ENCODE assay signal across 9 cellular contexts in the genomic region with DNA sequence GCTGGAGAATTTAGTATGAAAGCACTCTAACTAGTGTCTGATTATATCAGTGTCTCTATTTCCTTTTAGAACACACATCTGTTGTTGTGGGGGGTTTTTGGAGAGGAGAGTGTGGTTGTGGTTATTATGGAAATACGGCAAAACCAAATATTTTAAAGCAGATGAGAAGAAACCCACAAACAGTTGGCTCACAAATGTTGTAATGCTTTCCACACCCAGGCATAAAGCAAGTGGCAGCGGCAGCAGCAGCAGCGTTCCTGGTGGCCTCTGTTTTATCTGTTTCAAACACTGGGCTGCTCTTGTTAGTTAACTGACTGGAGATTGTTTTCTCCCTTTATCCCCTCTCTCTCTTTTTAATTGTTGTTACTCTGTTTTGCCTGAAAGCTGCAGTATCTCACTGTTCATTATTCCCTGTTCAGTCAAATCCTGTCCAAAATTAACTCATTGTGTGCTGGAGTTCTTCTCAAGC.
A peak's percentile ranks its signal among the peaks of the same experiment; 100 is the strongest.
DNase-seq lines count a peak whose midpoint lies in the region; ATAC-seq, FAIRE-seq and TF ChIP-seq lines count a peak whose summit lies in the region.
"Had no signal": no experiment of that assay in that cellular context is flagged by ENCODE, and none has a peak within 500 bp of the region (broad histone marks: within the 10 kb centered on the region; RNA-seq: fewer than 3 reads in every experiment).

No MANE protein-coding gene starts in this region.

- no peaks in the 10 kb centered on the region for H3K36me3 ChIP-seq in neural progenitor cell

- peaks cover 2% of the 10 kb centered on the region for H3K27me3 Mint-ChIP-seq in neural progenitor cell (ENCODE audit: insufficient read depth, low read depth)

- H3K79me2 ChIP-seq in neural progenitor cell (ENCODE audit: low read depth) = peaks cover 4% of the 10 kb centered on the region

- TF ChIP-seq POLR2A in GM12891 (IDR thresholded peaks at IDR 0.05; ENCODE audit: low read depth, low read length) (no peak), erythroblast (IDR thresholded peaks at IDR 0.05; ENCODE audit: low read length) (no peak)

- peak overlapping the region; percentile 39 for H3K4me3 Mint-ChIP-seq in neural progenitor cell

- DNase-seq in GM12891 (ENCODE audit: insufficient read length, low spot score) (no peak), LHCN-M2 (ENCODE audit: low read depth) (peak; percentile 92), neural progenitor cell (ENCODE audit: low spot score) (peak; percentile 73), erythroblast (lab: John Stamatoyannopoulos, UW) (no peak), KBM-7 (no peak)
- peak; percentile 3 for DNase-seq in central memory CD4-positive, alpha-beta T cell
- DNase-seq: natural killer cell had no signal

- H3K9ac ChIP-seq in neural progenitor cell = no peak overlapping the region

- H3K4me1 ChIP-seq in neural progenitor cell = peaks cover 61% of the 10 kb centered on the region

- ATAC-seq in GM21528 (IDR thresholded peaks at IDR 0.05; ENCODE audit: low FRiP score, unreplicated experiment) (no peak), HG02973 (IDR thresholded peaks at IDR 0.05; ENCODE audit: unreplicated experiment) (no peak)

- peak; percentile 59 for TF ChIP-seq CTCF in neural progenitor cell (IDR thresholded peaks at IDR 0.05)

- peak overlapping the region; percentile 4 for H3K4me3 ChIP-seq in neural progenitor cell

- H3F3A ChIP-seq in neural progenitor cell (ENCODE audit: low read depth) = peaks cover 60% of the 10 kb centered on the region

- no peaks in the 10 kb centered on the region for H3K27me3 ChIP-seq in neural progenitor cell

- H3K36me3 Mint-ChIP-seq in neural progenitor cell = no peaks in the 10 kb centered on the region
- H3K36me3 Mint-ChIP-seq: natural killer cell had no signal

- peak; percentile 26 for FAIRE-seq in GM12891 (lab: Jason Lieb, UNC)

- no peaks in the 10 kb centered on the region for H3K9me3 ChIP-seq in neural progenitor cell (ENCODE audit: low read depth)

- no peaks in the 10 kb centered on the region for H4K20me1 ChIP-seq in neural progenitor cell (ENCODE audit: low read depth)

- peak overlapping the region; percentile 99 for H3K27ac ChIP-seq in neural progenitor cell

- in situ Hi-C loops in KBM-7 (cut with MboI; ENCODE audit: low pct_unique_long_range_greater_than_20kb, low sequenced_read_pairs) = no loop called here

- peak overlapping the region; percentile 72 for H3K4me2 ChIP-seq in neural progenitor cell

- H3K27ac Mint-ChIP-seq in neural progenitor cell = peak overlapping the region; percentile 67
- H3K27ac Mint-ChIP-seq: natural killer cell had no signal

- no peak overlapping the region for H2AFZ ChIP-seq in neural progenitor cell (replicated peaks)

- H3K9me3 Mint-ChIP-seq in neural progenitor cell = no peaks in the 10 kb centered on the region
- H3K9me3 Mint-ChIP-seq: natural killer cell had no signal

- peaks cover 68% of the 10 kb centered on the region for H3K4me1 Mint-ChIP-seq in neural progenitor cell

TF ChIP-seq in GM12891, 5 proteins besides CTCF, POLR2A, EP300 and RAD21:
- TF ChIP-seq PAX5 (IDR thresholded peaks at IDR 0.05; ENCODE audit: insufficient read depth, low read length, severe bottlenecking) (no peak), POU2F2 (IDR thresholded peaks at IDR 0.05; ENCODE audit: low read depth, low read length) (no peak)

Comparison
In these comparisons a context has a peak if more than half of its experiments do, and no peak if none do; other contexts are left out.
1. DNase-seq: peak in LHCN-M2 (single experiment), central memory CD4-positive, alpha-beta T cell (single experiment) and neural progenitor cell (single experiment); none in GM12891 (single experiment), erythroblast (0 of 2) and KBM-7 (single experiment).